In the genomic region with DNA sequence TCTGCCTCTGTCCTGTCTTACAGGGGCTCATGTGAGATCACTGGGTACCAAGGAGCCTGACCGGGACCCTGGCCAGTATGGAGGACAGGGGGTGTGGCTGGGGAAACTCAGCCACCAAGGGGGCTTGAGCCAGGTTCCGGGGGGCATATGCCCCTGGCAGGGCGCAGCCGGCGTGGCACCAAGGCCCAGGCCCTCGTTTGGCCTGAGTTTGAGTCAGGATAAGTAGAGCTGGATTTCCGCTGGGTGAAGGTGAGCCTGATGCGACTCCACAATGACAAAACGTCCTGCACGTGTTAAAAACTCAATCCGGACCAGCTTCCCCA, we compare ENCODE assay signal across 8 cellular contexts. TPM values are rescaled to one million over a fixed set of nuclear protein-coding genes. Genes with fewer than 3 reads are reported as not detected.
DNase-seq lines count a peak whose midpoint lies in the region; ATAC-seq lines count a peak whose summit lies in the region.

No MANE protein-coding gene starts in this region.

- H3K36me3 Mint-ChIP-seq in effector memory CD8-positive, alpha-beta T cell (ENCODE audit: insufficient read depth) = peaks cover 14% of the 10 kb centered on the region

- peak overlapping the region; percentile 47 for H3K4me3 ChIP-seq in trophoblast cell (ENCODE audit: low read depth, low read length)

- H3K18ac ChIP-seq in trophoblast cell (ENCODE audit: low read length) = peak overlapping the region; percentile 74

- H3K23ac ChIP-seq in trophoblast cell (ENCODE audit: low read length) = no peak overlapping the region

- peak overlapping the region; percentile 72 for H4K91ac ChIP-seq in trophoblast cell (ENCODE audit: low read depth, low read length)

- H3K9me3 ChIP-seq in KOPT-K1 (ENCODE audit: insufficient read depth, low read length, poor library complexity, severe bottlenecking) (no peaks in the 10 kb centered on the region), trophoblast cell (ENCODE audit: insufficient read depth, low read depth, low read length) (no peaks in the 10 kb centered on the region)

- peaks cover 11 to 12% of the 10 kb centered on the region in 2 experiments for H3K4me1 ChIP-seq in trophoblast cell (ENCODE audit: control insufficient read depth in 1 of 2, insufficient read depth in 2 of 2, low read length in 2 of 2)

- peak overlapping the region; percentile 55 for H3K27ac ChIP-seq in KOPT-K1 (ENCODE audit: low read depth, low read length, poor library complexity, severe bottlenecking)
- H3K27ac ChIP-seq in trophoblast cell (ENCODE audit: low read depth, low read length) = peak overlapping the region; percentile 40

- peak overlapping the region; percentile 36 for H3K14ac ChIP-seq in trophoblast cell (ENCODE audit: low read length)

- intact Hi-C loops in left colon (cut with DNase I, micrococcal nuclease) = loop anchor here in 1 of 2 donors (10.0 kb wide), 1 partner anchor 232 kb away; a partner anchor contains a TSS

- no CpG with 5 or more reads among the region's 11 CpGs for WGBS in trophoblast cell (ENCODE audit: extremely low coverage, insufficient coverage, insufficient read length)

- H3K4me1 Mint-ChIP-seq in effector memory CD8-positive, alpha-beta T cell (ENCODE audit: low read depth in 2 of 2) = peaks cover 46 to 47% of the 10 kb centered on the region in 2 donors

- no peaks in the 10 kb centered on the region for H3K27me3 ChIP-seq in trophoblast cell (ENCODE audit: insufficient read depth, low read length)

- ATAC-seq in activated CD4-positive, CD25-positive, alpha-beta regulatory T cell treated with anti-CD3 and anti-CD28 coated beads, Interleukin-2, amount 50 U/mL, for 24 hours = peak; percentile 2 to 4
- no peak for ATAC-seq in effector memory CD8-positive, alpha-beta T cell (replicated peaks)
- ATAC-seq in GM18517 (IDR thresholded peaks at IDR 0.05; ENCODE audit: unreplicated experiment) (no peak), left colon (no peak)

- no peaks in the 10 kb centered on the region for H3K27me3 Mint-ChIP-seq in effector memory CD8-positive, alpha-beta T cell

- H3K79me2 ChIP-seq in trophoblast cell (ENCODE audit: control insufficient read depth, insufficient read depth, low read length, poor library complexity) = peaks cover 6% of the 10 kb centered on the region

- no peak overlapping the region for H2BK120ac ChIP-seq in trophoblast cell (ENCODE audit: insufficient read depth, low read length, poor library complexity)

- peak overlapping the region; percentile 75 for H3K9ac ChIP-seq in trophoblast cell (ENCODE audit: low read length)

- H2BK5ac ChIP-seq in trophoblast cell (ENCODE audit: low read depth, low read length, poor library complexity) = no peak overlapping the region

- H2AFZ ChIP-seq in trophoblast cell (ENCODE audit: insufficient read depth, low read length, poor library complexity) = peak overlapping the region; percentile 95

- peak overlapping the region; percentile 83 for H4K8ac ChIP-seq in trophoblast cell (ENCODE audit: low read depth, low read length)

- H3K36me3 ChIP-seq in KOPT-K1 (ENCODE audit: insufficient read depth, low read length) (no peaks in the 10 kb centered on the region), trophoblast cell (ENCODE audit: control insufficient read depth in 1 of 2, insufficient read depth in 2 of 2, low read length in 2 of 2) (no peaks in the 10 kb centered on the region)

- no peak for DNase-seq in activated CD4-positive, CD25-positive, alpha-beta regulatory T cell treated with anti-CD3 and anti-CD28 coated beads, Interleukin-2, amount 50 U/mL, for 72 hours
- no peak for DNase-seq in effector memory CD8-positive, alpha-beta T cell
- no peak for DNase-seq in trophoblast cell
- no peak for DNase-seq in DMS53 (lab: John Stamatoyannopoulos, UW)
- no peak for DNase-seq in left colon

- peak overlapping the region; percentile 82 to 91 for H3K4me3 Mint-ChIP-seq in effector memory CD8-positive, alpha-beta T cell

- peak overlapping the region; percentile 42 for H3K4ac ChIP-seq in trophoblast cell (ENCODE audit: low read depth, low read length)

- H2AK5ac ChIP-seq in trophoblast cell (ENCODE audit: low read length) = peak overlapping the region; percentile 23

- H3K79me1 ChIP-seq in trophoblast cell (ENCODE audit: low read length) = peaks cover 10% of the 10 kb centered on the region

- H3K4me2 ChIP-seq in trophoblast cell (ENCODE audit: low read length) = peak overlapping the region; percentile 86

- peak overlapping the region; percentile 91 for H4K12ac ChIP-seq in trophoblast cell (ENCODE audit: low read depth, low read length)

- peak overlapping the region; percentile 87 to 90 for H3K27ac Mint-ChIP-seq in effector memory CD8-positive, alpha-beta T cell

- no peaks in the 10 kb centered on the region for H3K9me3 Mint-ChIP-seq in effector memory CD8-positive, alpha-beta T cell

- H2BK12ac ChIP-seq in trophoblast cell (ENCODE audit: low read length) = no peak overlapping the region

RNA-seq across cellular contexts. Expression of a gene that starts 0.6 kb away (rescaled TPM):
- polyA plus RNA-seq in trophoblast cell (2013) = 18.3 and 18.4 TPM in 2 replicates
- total RNA-seq in left colon = 10 to 100 TPM; 34.8 to 37.2 TPM

RNA-seq across cellular contexts. Expression of a gene that starts 16.2 kb away (rescaled TPM):
- 0.55 and 0.62 TPM in 2 replicates for polyA plus RNA-seq in trophoblast cell (2013)
- total RNA-seq in left colon = not detected

RNA-seq across cellular contexts. Expression of a gene that starts 16.3 kb away (rescaled TPM):
- 0.11 TPM in 1 of 2 replicates, not detected in the other for polyA plus RNA-seq in trophoblast cell (2013)
- not detected for total RNA-seq in left colon

RNA-seq across cellular contexts. Expression of a gene that starts 36.7 kb away (rescaled TPM):
- 1.4 and 1.5 TPM in 2 replicates for polyA plus RNA-seq in trophoblast cell (2013)
- total RNA-seq in left colon = 1 to 10 TPM; 1.7 to 1.9 TPM

Comparison
In these comparisons a context has a peak if more than half of its experiments do, and no peak if none do; other contexts are left out.
1. ATAC-seq: peak in activated CD4-positive, CD25-positive, alpha-beta regulatory T cell treated with anti-CD3 and anti-CD28 coated beads, Interleukin-2, amount 50 U/mL, for 24 hours (2 of 2); none in effector memory CD8-positive, alpha-beta T cell (single experiment), GM18517 (single experiment) and left colon (single experiment).